Comparison of ENCODE assay signal across 14 cellular contexts in genomic region chr3:107662586-107662985, GRCh38.
DNase-seq lines count a peak whose midpoint lies in the region; ATAC-seq and TF ChIP-seq lines count a peak whose summit lies in the region.
"Had no signal": no experiment of that assay in that cellular context is flagged by ENCODE, and none has a peak within 500 bp of the region (broad histone marks: within the 10 kb centered on the region; RNA-seq: fewer than 3 reads in every experiment).

No MANE protein-coding gene starts in this region.

- H3K27ac ChIP-seq in mesenchymal stem cell (ENCODE audit: low read length, poor library complexity, severe bottlenecking) (no peak overlapping the region), upper lobe of left lung (peak overlapping the region; percentile 11 to 82 (median 40))

- H3K4me3 Mint-ChIP-seq in Calu3 (ENCODE audit: low read depth, unreplicated experiment): no peak overlapping the region
- H3K4me3 Mint-ChIP-seq: IgD-negative memory B cell had no signal

- no peak overlapping the region for H3K4me2 ChIP-seq in mesenchymal stem cell (ENCODE audit: low read length, poor library complexity, severe bottlenecking)

- DNase-seq in NCI-H1436 (lab: John Stamatoyannopoulos, UW): peak; percentile 47
- DNase-seq in NCI-H1436 treated with DMSO at 0.1 percent for 48 hours (lab: John Stamatoyannopoulos, UW): no peak
- peak; percentile 24 for DNase-seq in epithelial cell of esophagus (ENCODE audit: low read depth)
- DNase-seq in mesenchymal stem cell: peak; percentile 24
- no peak for DNase-seq in upper lobe of left lung
- DNase-seq in Calu3: no peak
- DNase-seq: 8988T; activated CD8-positive, alpha-beta memory T cell treated with anti-CD3 and anti-CD28 coated beads for 24 hours; central memory CD4-positive, alpha-beta T cell; NCI-H1417 treated with DMSO at 0.1 percent for 48 hours; retina had no signal

- H3K36me3 ChIP-seq in mesenchymal stem cell (ENCODE audit: control insufficient read depth in 1 of 2, insufficient read depth in 2 of 2, low read depth in 1 of 2, low read length in 2 of 2): no peaks in the 10 kb centered on the region
- no peaks in the 10 kb centered on the region for H3K36me3 ChIP-seq in upper lobe of left lung

- H4K91ac ChIP-seq in mesenchymal stem cell (ENCODE audit: low read length): no peak overlapping the region

- H3K4ac ChIP-seq in mesenchymal stem cell (ENCODE audit: low read depth in 1 of 2, low read length in 2 of 2): no peak overlapping the region

- intact Hi-C loops in Calu3 (cut with micrococcal nuclease; ENCODE audit: unreplicated experiment): no loop called here

- no peak overlapping the region for H2BK12ac ChIP-seq in mesenchymal stem cell (ENCODE audit: low read length in 2 of 2)

- no peak overlapping the region for H2AFZ ChIP-seq in mesenchymal stem cell (ENCODE audit: low read depth, low read length)

- H3K18ac ChIP-seq in mesenchymal stem cell (ENCODE audit: low read depth in 1 of 2, low read length in 2 of 2): no peak overlapping the region

- H3K4me1 ChIP-seq in mesenchymal stem cell (ENCODE audit: control insufficient read depth, insufficient read depth, low read depth, low read length): no peaks in the 10 kb centered on the region
- H3K4me1 ChIP-seq in upper lobe of left lung: peaks cover 22 to 27% (median 24%) of the 10 kb centered on the region in 4 donors

- no peaks in the 10 kb centered on the region for H3K4me1 Mint-ChIP-seq in Calu3 (ENCODE audit: low read depth, unreplicated experiment)

- peak overlapping the region; percentile 81 for H3K9ac ChIP-seq in mesenchymal stem cell (ENCODE audit: low read length)

- ATAC-seq in upper lobe of left lung (ENCODE audit: low FRiP score in 2 of 2) (peak in 1 of 2 donors; percentile 22), HG02885 (IDR thresholded peaks at IDR 0.05; ENCODE audit: poor library complexity, unreplicated experiment) (no peak), GM21737 (IDR thresholded peaks at IDR 0.05; ENCODE audit: unreplicated experiment) (no peak)

- no peak overlapping the region for H3K23ac ChIP-seq in mesenchymal stem cell (ENCODE audit: low read length in 2 of 2)

- no peak overlapping the region for H4K8ac ChIP-seq in mesenchymal stem cell (ENCODE audit: low read length)

- H3K9me3 Mint-ChIP-seq in Calu3 (ENCODE audit: low read depth, unreplicated experiment): no peaks in the 10 kb centered on the region
- H3K9me3 Mint-ChIP-seq: IgD-negative memory B cell had no signal

- H3K27me3 ChIP-seq in mesenchymal stem cell (ENCODE audit: control insufficient read depth in 1 of 2, insufficient read depth in 1 of 2, low read length in 2 of 2): no peaks in the 10 kb centered on the region
- H3K27me3 ChIP-seq in upper lobe of left lung: no peaks in the 10 kb centered on the region

- peaks cover 11% of the 10 kb centered on the region for H3K79me1 ChIP-seq in mesenchymal stem cell (replicated peaks; ENCODE audit: low read length, poor library complexity, severe bottlenecking)

- H3K9me3 ChIP-seq in mesenchymal stem cell (ENCODE audit: control insufficient read depth, low read length) (no peaks in the 10 kb centered on the region), upper lobe of left lung (no peaks in the 10 kb centered on the region)

- H2AK5ac ChIP-seq in mesenchymal stem cell (ENCODE audit: low read length, severe bottlenecking): no peak overlapping the region

- H3K4me3 ChIP-seq in epithelial cell of esophagus (ENCODE audit: low read length): no peak overlapping the region
- peak overlapping the region in 1 of 2 experiments; percentile 70 for H3K4me3 ChIP-seq in mesenchymal stem cell (ENCODE audit: insufficient read depth in 1 of 2, low read depth in 1 of 2, low read length in 2 of 2)
- H3K4me3 ChIP-seq in upper lobe of left lung: peak overlapping the region in 1 of 4 donors; percentile 19

- TF ChIP-seq CTCF in epithelial cell of esophagus (IDR thresholded peaks at IDR 0.05; ENCODE audit: insufficient read depth, low read depth, low read length, missing control alignments) (no peak), upper lobe of left lung (IDR thresholded peaks at IDR 0.05) (no peak), Calu3 (IDR thresholded peaks at IDR 0.05; ENCODE audit: unreplicated experiment) (no peak)

- no peak overlapping the region for H3K27ac Mint-ChIP-seq in Calu3 (ENCODE audit: unreplicated experiment)
- H3K27ac Mint-ChIP-seq: IgD-negative memory B cell had no signal

- no peak for TF ChIP-seq EP300 in upper lobe of left lung (IDR thresholded peaks at IDR 0.05)

- no peaks in the 10 kb centered on the region for H3K27me3 Mint-ChIP-seq in Calu3 (ENCODE audit: unreplicated experiment)
- H3K27me3 Mint-ChIP-seq: IgD-negative memory B cell had no signal

- WGBS in mesenchymal stem cell: 76% methylated on average over 5 of the region's 7 CpGs
- WGBS in upper lobe of left lung, 2 donors: 21 to 32% methylated on average over 7 of the region's 7 CpGs

- no peak overlapping the region for H3K14ac ChIP-seq in mesenchymal stem cell (ENCODE audit: low read length in 2 of 2)

- no peak overlapping the region for H2BK5ac ChIP-seq in mesenchymal stem cell (ENCODE audit: low read depth, low read length, poor library complexity, severe bottlenecking)

- CTCF ChIA-PET in Calu3 (lab: Charles Lee): no interaction called here

- H2BK120ac ChIP-seq in mesenchymal stem cell (ENCODE audit: low read depth, low read length): no peak overlapping the region

- no TSS peak for BruUV-seq in Calu3 (replicated peaks; lab: Mats Ljungman, UMichigan)

- peaks cover 7% of the 10 kb centered on the region for H3K36me3 Mint-ChIP-seq in Calu3 (ENCODE audit: insufficient read depth, unreplicated experiment)
- H3K36me3 Mint-ChIP-seq: IgD-negative memory B cell had no signal

- no peak overlapping the region for H2BK15ac ChIP-seq in mesenchymal stem cell (ENCODE audit: low read depth, poor library complexity, severe bottlenecking)

- TF ChIP-seq POLR2A in upper lobe of left lung (IDR thresholded peaks at IDR 0.05): no peak

Comparison
In these comparisons a context has a peak if more than half of its experiments do, and no peak if none do; other contexts are left out.
1. DNase-seq: peak in NCI-H1436 (single experiment), epithelial cell of esophagus (single experiment) and mesenchymal stem cell (single experiment); none in NCI-H1436 treated with DMSO at 0.1 percent for 48 hours (single experiment), upper lobe of left lung (0 of 2) and Calu3 (single experiment).